In genomic region chr5:149646564-149646963, GRCh38 we compare ENCODE assay signal across 10 cellular contexts.
DNase-seq lines count a peak whose midpoint lies in the region; ATAC-seq and TF ChIP-seq lines count a peak whose summit lies in the region.
"Had no signal": no experiment of that assay in that cellular context is flagged by ENCODE, and none has a peak within 500 bp of the region (broad histone marks: within the 10 kb centered on the region; RNA-seq: fewer than 3 reads in every experiment).

No MANE protein-coding gene starts in this region.

- peak; percentile 66 for DNase-seq in activated CD4-positive, alpha-beta T cell treated with anti-CD3 and anti-CD28 coated beads for 36 hours
- DNase-seq in activated CD4-positive, alpha-beta T cell treated with anti-CD3 and anti-CD28 coated beads, Interleukin-2, amount 10 ng/mL, durations not matched to agents 24 days and 14 days, result no peak
- DNase-seq in NCI-H1105 treated with DMSO at 0.1 percent for 48 hours (lab: John Stamatoyannopoulos, UW) (peak; percentile 57), hippocampal formation (lab: John Stamatoyannopoulos, UW) (no peak), T-helper 1 cell (no peak)
- peak; percentile 38 to 55 for DNase-seq in activated T-cell treated with anti-CD3 and anti-CD28 coated beads, Interleukin-2, amount 50 U/mL, for 72 hours
- DNase-seq: NCI-H2107 had no signal

- H3K4me1 Mint-ChIP-seq in activated CD4-positive, alpha-beta T cell treated with anti-CD3 and anti-CD28 coated beads for 36 hours, result peaks cover 6% of the 10 kb centered on the region
- H3K4me1 Mint-ChIP-seq in activated CD4-positive, alpha-beta T cell treated with anti-CD3 and anti-CD28 coated beads, Interleukin-2, amount 10 ng/mL, durations not matched to agents 24 days and 14 days, result no peaks in the 10 kb centered on the region
- peaks cover 7% of the 10 kb centered on the region for H3K4me1 Mint-ChIP-seq in activated T-cell treated with anti-CD3 and anti-CD28 coated beads, Interleukin-2, amount 50 U/mL, for 72 hours (ENCODE audit: low read depth)

- H2AFZ ChIP-seq in parathyroid adenoma, result peak overlapping the region; percentile 48

- no peak overlapping the region for H3K9ac ChIP-seq in parathyroid adenoma

- no peak overlapping the region for H3K4me2 ChIP-seq in parathyroid adenoma (ENCODE audit: low read length)

- no peaks in the 10 kb centered on the region for H3K36me3 Mint-ChIP-seq in activated CD4-positive, alpha-beta T cell treated with anti-CD3 and anti-CD28 coated beads for 36 hours (ENCODE audit: low read depth)
- H3K36me3 Mint-ChIP-seq in activated CD4-positive, alpha-beta T cell treated with anti-CD3 and anti-CD28 coated beads, Interleukin-2, amount 10 ng/mL, durations not matched to agents 24 days and 14 days (ENCODE audit: low read depth), result no peaks in the 10 kb centered on the region
- no peaks in the 10 kb centered on the region for H3K36me3 Mint-ChIP-seq in activated T-cell treated with anti-CD3 and anti-CD28 coated beads, Interleukin-2, amount 50 U/mL, for 72 hours (ENCODE audit: insufficient read depth in 2 of 2)

- intact Hi-C loops in activated CD4-positive, alpha-beta T cell treated with anti-CD3 and anti-CD28 coated beads for 36 hours (cut with DNase I, micrococcal nuclease), result no loop called here
- intact Hi-C loops in activated CD4-positive, alpha-beta T cell treated with anti-CD3 and anti-CD28 coated beads, Interleukin-2, amount 10 ng/mL, durations not matched to agents 24 days and 14 days (cut with micrococcal nuclease), result no loop called here

- H3K4me3 ChIP-seq in parathyroid adenoma (ENCODE audit: low read depth, low read length), result no peak overlapping the region
- H3K4me3 ChIP-seq: body of pancreas had no signal

- no peak for TF ChIP-seq CTCF in parathyroid adenoma (IDR thresholded peaks at IDR 0.05)

- CTCF ChIA-PET in activated CD4-positive, alpha-beta T cell treated with anti-CD3 and anti-CD28 coated beads for 36 hours (lab: Charles Lee), result interaction anchor here (0.6 to 2.1 kb wide), 4 partner anchors 10 to 479 kb away, joined by 3 to 13 read pairs (median 3); no protein-coding TSS in a partner anchor

- no peaks in the 10 kb centered on the region for H3K9me3 Mint-ChIP-seq in activated CD4-positive, alpha-beta T cell treated with anti-CD3 and anti-CD28 coated beads for 36 hours (ENCODE audit: low read depth)
- no peaks in the 10 kb centered on the region for H3K9me3 Mint-ChIP-seq in activated CD4-positive, alpha-beta T cell treated with anti-CD3 and anti-CD28 coated beads, Interleukin-2, amount 10 ng/mL, durations not matched to agents 24 days and 14 days
- H3K9me3 Mint-ChIP-seq in activated T-cell treated with anti-CD3 and anti-CD28 coated beads, Interleukin-2, amount 50 U/mL, for 72 hours, result no peaks in the 10 kb centered on the region

- no peak overlapping the region for H3K27ac ChIP-seq in parathyroid adenoma
- H3K27ac ChIP-seq: body of pancreas had no signal

- no peaks in the 10 kb centered on the region for H3K79me2 ChIP-seq in parathyroid adenoma

- H3K9me3 ChIP-seq in parathyroid adenoma (ENCODE audit: control insufficient read depth, low read length), result no peaks in the 10 kb centered on the region
- H3K9me3 ChIP-seq: body of pancreas had no signal

- POLR2A ChIA-PET in activated CD4-positive, alpha-beta T cell treated with anti-CD3 and anti-CD28 coated beads for 36 hours (lab: Charles Lee), result no interaction called here

- H3K27ac Mint-ChIP-seq in activated CD4-positive, alpha-beta T cell treated with anti-CD3 and anti-CD28 coated beads for 36 hours, result no peak overlapping the region
- no peak overlapping the region for H3K27ac Mint-ChIP-seq in activated CD4-positive, alpha-beta T cell treated with anti-CD3 and anti-CD28 coated beads, Interleukin-2, amount 10 ng/mL, durations not matched to agents 24 days and 14 days
- H3K27ac Mint-ChIP-seq in activated T-cell treated with anti-CD3 and anti-CD28 coated beads, Interleukin-2, amount 50 U/mL, for 72 hours, result no peak overlapping the region

- ATAC-seq in activated CD4-positive, alpha-beta T cell treated with anti-CD3 and anti-CD28 coated beads for 36 hours, result peak; percentile 25
- peak; percentile 21 to 68 for ATAC-seq in activated T-cell treated with anti-CD3 and anti-CD28 coated beads, Interleukin-2, amount 50 U/mL, for 72 hours (replicated peaks in 1 of 2)
- ATAC-seq in HG02870 (IDR thresholded peaks at IDR 0.05; ENCODE audit: unreplicated experiment), result no peak
- ATAC-seq: body of pancreas had no signal

- no peaks in the 10 kb centered on the region for H3K27me3 ChIP-seq in parathyroid adenoma (ENCODE audit: control insufficient read depth, insufficient read depth, low read length)
- H3K27me3 ChIP-seq: body of pancreas had no signal

- H3K4me3 Mint-ChIP-seq in activated CD4-positive, alpha-beta T cell treated with anti-CD3 and anti-CD28 coated beads for 36 hours, result no peak overlapping the region
- no peak overlapping the region for H3K4me3 Mint-ChIP-seq in activated CD4-positive, alpha-beta T cell treated with anti-CD3 and anti-CD28 coated beads, Interleukin-2, amount 10 ng/mL, durations not matched to agents 24 days and 14 days
- no peak overlapping the region for H3K4me3 Mint-ChIP-seq in activated T-cell treated with anti-CD3 and anti-CD28 coated beads, Interleukin-2, amount 50 U/mL, for 72 hours

- peaks cover 4% of the 10 kb centered on the region for H3K4me1 ChIP-seq in parathyroid adenoma
- H3K4me1 ChIP-seq: body of pancreas had no signal

- H3K36me3 ChIP-seq in parathyroid adenoma (ENCODE audit: control insufficient read depth, insufficient read depth, low read length), result no peaks in the 10 kb centered on the region

- no peaks in the 10 kb centered on the region for H3K27me3 Mint-ChIP-seq in activated CD4-positive, alpha-beta T cell treated with anti-CD3 and anti-CD28 coated beads for 36 hours
- no peaks in the 10 kb centered on the region for H3K27me3 Mint-ChIP-seq in activated CD4-positive, alpha-beta T cell treated with anti-CD3 and anti-CD28 coated beads, Interleukin-2, amount 10 ng/mL, durations not matched to agents 24 days and 14 days
- H3K27me3 Mint-ChIP-seq in activated T-cell treated with anti-CD3 and anti-CD28 coated beads, Interleukin-2, amount 50 U/mL, for 72 hours (ENCODE audit: low read depth), result no peaks in the 10 kb centered on the region

Comparison
In these comparisons a context has a peak if more than half of its experiments do, and no peak if none do; other contexts are left out.
1. DNase-seq: peak in activated CD4-positive, alpha-beta T cell treated with anti-CD3 and anti-CD28 coated beads for 36 hours (single experiment), NCI-H1105 treated with DMSO at 0.1 percent for 48 hours (single experiment) and activated T-cell treated with anti-CD3 and anti-CD28 coated beads, Interleukin-2, amount 50 U/mL, for 72 hours (2 of 2); none in activated CD4-positive, alpha-beta T cell treated with anti-CD3 and anti-CD28 coated beads, Interleukin-2, amount 10 ng/mL, durations not matched to agents 24 days and 14 days (single experiment), hippocampal formation (0 of 2) and T-helper 1 cell (0 of 5).